1 cellular context compared by ENCODE assay signal in genomic region chr9:136385015-136385414, GRCh38.
TF ChIP-seq lines count a peak whose summit lies in the region.

No MANE protein-coding gene starts in this region.

TF ChIP-seq in GM12878, 131 proteins besides CTCF, POLR2A, EP300 and RAD21 (continues in another document):
- TF ChIP-seq RAD51 (IDR thresholded peaks at IDR 0.05): peak; percentile 52; the same call in 1 of the 2 replicates
- no peak for TF ChIP-seq ZNF274 (IDR thresholded peaks at IDR 0.05; ENCODE audit: insufficient read depth, insufficient read length)
- no peak for TF ChIP-seq ZNF622 (IDR thresholded peaks at IDR 0.05)
- no peak for TF ChIP-seq BMI1 (IDR thresholded peaks at IDR 0.05; ENCODE audit: borderline replicate concordance)
- no peak for TF ChIP-seq YBX1 (IDR thresholded peaks at IDR 0.05)
- TF ChIP-seq WRNIP1 (IDR thresholded peaks at IDR 0.05; ENCODE audit: borderline replicate concordance, low read depth, low read length): no peak
- no peak for TF ChIP-seq IKZF1 (conservative IDR thresholded peaks at IDR 0.05)
- no peak for TF ChIP-seq SIN3A (IDR thresholded peaks at IDR 0.05; ENCODE audit: low read depth, low read length)
- no peak for TF ChIP-seq HDGF (IDR thresholded peaks at IDR 0.05)
- no peak for TF ChIP-seq SIX5 (IDR thresholded peaks at IDR 0.05; ENCODE audit: low read depth, low read length, severe bottlenecking)
- TF ChIP-seq ASH2L (IDR thresholded peaks at IDR 0.05; ENCODE audit: borderline replicate concordance, low read depth): no peak
- TF ChIP-seq TAF1 (IDR thresholded peaks at IDR 0.05; ENCODE audit: borderline replicate concordance, low read depth, low read length): no peak
- TF ChIP-seq SMAD5 (IDR thresholded peaks at IDR 0.05; ENCODE audit: low read depth): no peak
- TF ChIP-seq ZNF207 (IDR thresholded peaks at IDR 0.05; ENCODE audit: borderline replicate concordance): no peak
- TF ChIP-seq JUND (IDR thresholded peaks at IDR 0.05; ENCODE audit: low read depth, low read length): no peak
- TF ChIP-seq IKZF2 (IDR thresholded peaks at IDR 0.05): 0 out of 4 replicates have a peak, but pooled peaks of 1 of the 2 experiments have one; percentile 27
- no peak for TF ChIP-seq BCL11A (IDR thresholded peaks at IDR 0.05; ENCODE audit: low read depth, low read length)
- no peak for TF ChIP-seq ZNF592 (IDR thresholded peaks at IDR 0.05)
- TF ChIP-seq BCL3 (IDR thresholded peaks at IDR 0.05; ENCODE audit: borderline replicate concordance, insufficient read depth, low read depth, low read length, poor library complexity, severe bottlenecking): no peak
- TF ChIP-seq CHD4 (IDR thresholded peaks at IDR 0.05): no peak
- TF ChIP-seq STAT1 (conservative IDR thresholded peaks at IDR 0.05): no peak
- no peak for TF ChIP-seq HDAC2 (IDR thresholded peaks at IDR 0.05)
- no peak for TF ChIP-seq SUPT20H (IDR thresholded peaks at IDR 0.05; ENCODE audit: borderline replicate concordance, control insufficient read depth, low read depth, low read length)
- TF ChIP-seq ZBED1 (IDR thresholded peaks at IDR 0.05; ENCODE audit: borderline replicate concordance): no peak
- TF ChIP-seq BHLHE40 (IDR thresholded peaks at IDR 0.05; ENCODE audit: borderline replicate concordance in 1 of 2, low read depth in 2 of 2, low read length in 1 of 2): peak in 1 of 2 experiments; percentile 41; a peak in 2 of 4 replicates
- no peak for TF ChIP-seq RBBP5 (conservative IDR thresholded peaks at IDR 0.05)
- no peak for TF ChIP-seq SKIL (IDR thresholded peaks at IDR 0.05; ENCODE audit: low read depth, poor library complexity, severe bottlenecking)
- TF ChIP-seq NR2C2 (IDR thresholded peaks at IDR 0.05; ENCODE audit: borderline replicate concordance, control insufficient read depth, insufficient read length, low read depth): no peak
- peak; percentile 81; the same call in 1 of the 2 replicates for TF ChIP-seq TCF7 (IDR thresholded peaks at IDR 0.05; ENCODE audit: borderline replicate concordance)
- no peak for TF ChIP-seq ZBTB33 (IDR thresholded peaks at IDR 0.05)
- no peak for TF ChIP-seq SMAD1 (IDR thresholded peaks at IDR 0.05; ENCODE audit: low read depth, partially characterized antibody)
- 0 out of 2 replicates have a peak, but pooled peaks have one; percentile 30 for TF ChIP-seq POLR2AphosphoS5 (IDR thresholded peaks at IDR 0.05; ENCODE audit: low read length)
- TF ChIP-seq PKNOX1 (IDR thresholded peaks at IDR 0.05): no peak
- no peak for TF ChIP-seq RB1 (IDR thresholded peaks at IDR 0.05; ENCODE audit: borderline replicate concordance)
- TF ChIP-seq HSF1 (IDR thresholded peaks at IDR 0.05; ENCODE audit: low read depth, low read length): no peak
- no peak for TF ChIP-seq NKRF (conservative IDR thresholded peaks at IDR 0.05)
- TF ChIP-seq FOS (IDR thresholded peaks at IDR 0.05; ENCODE audit: borderline replicate concordance, extremely low read depth, insufficient read length): no peak
- TF ChIP-seq CREM (IDR thresholded peaks at IDR 0.05; ENCODE audit: low read depth): 0 out of 2 replicates have a peak, but pooled peaks have one; percentile 15
- no peak for TF ChIP-seq PAX8 (IDR thresholded peaks at IDR 0.05)
- no peak for TF ChIP-seq CBX5 (IDR thresholded peaks at IDR 0.05; ENCODE audit: low read depth)
- no peak for TF ChIP-seq IRF3 (IDR thresholded peaks at IDR 0.05)
- TF ChIP-seq E2F8 (IDR thresholded peaks at IDR 0.05; ENCODE audit: low read depth, partially characterized antibody): no peak
- peak; percentile 42; the same call in 1 of the 2 replicates for TF ChIP-seq SPI1 (IDR thresholded peaks at IDR 0.05; ENCODE audit: borderline replicate concordance, insufficient read depth, low read depth, low read length)
- TF ChIP-seq ZSCAN29 (IDR thresholded peaks at IDR 0.05): no peak
- no peak for TF ChIP-seq ATF2 (IDR thresholded peaks at IDR 0.05; ENCODE audit: low read length)
